Comparison of ENCODE assay signal across 2 cellular contexts in genomic region chr4:183140911-183141320, GRCh38.
A peak's percentile ranks its signal among the peaks of the same experiment; 100 is the strongest.
TF ChIP-seq lines count a peak whose summit lies in the region.

No MANE protein-coding gene starts in this region.

TF ChIP-seq in IMR-90, 13 proteins besides CTCF, POLR2A, EP300 and RAD21:
- TF ChIP-seq BHLHE40 (IDR thresholded peaks at IDR 0.05; ENCODE audit: low read depth, low read length), result no peak
- TF ChIP-seq RCOR1 (IDR thresholded peaks at IDR 0.05; ENCODE audit: insufficient replicate concordance, low read length), result no peak
- TF ChIP-seq FOS (IDR thresholded peaks at IDR 0.05; ENCODE audit: low read depth, low read length), result no peak
- TF ChIP-seq CEBPB (IDR thresholded peaks at IDR 0.05; ENCODE audit: low read depth, low read length), result no peak
- no peak for TF ChIP-seq MXI1 (IDR thresholded peaks at IDR 0.05; ENCODE audit: borderline replicate concordance, low read depth, low read length)
- TF ChIP-seq RFX5 (IDR thresholded peaks at IDR 0.05; ENCODE audit: low read depth, low read length), result no peak
- TF ChIP-seq, protein P1, sequence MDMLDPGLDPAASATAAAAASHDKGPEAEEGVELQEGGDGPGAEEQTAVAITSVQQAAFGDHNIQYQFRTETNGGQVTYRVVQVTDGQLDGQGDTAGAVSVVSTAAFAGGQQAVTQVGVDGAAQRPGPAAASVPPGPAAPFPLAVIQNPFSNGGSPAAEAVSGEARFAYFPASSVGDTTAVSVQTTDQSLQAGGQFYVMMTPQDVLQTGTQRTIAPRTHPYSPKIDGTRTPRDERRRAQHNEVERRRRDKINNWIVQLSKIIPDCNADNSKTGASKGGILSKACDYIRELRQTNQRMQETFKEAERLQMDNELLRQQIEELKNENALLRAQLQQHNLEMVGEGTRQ (IDR thresholded peaks at IDR 0.05; ENCODE audit: low read depth, low read length), result no peak
- TF ChIP-seq SMC3 (IDR thresholded peaks at IDR 0.05; ENCODE audit: low read depth, low read length), result no peak
- TF ChIP-seq MAZ (IDR thresholded peaks at IDR 0.05; ENCODE audit: borderline replicate concordance, low read depth, low read length), result no peak
- TF ChIP-seq ELK1 (IDR thresholded peaks at IDR 0.05; ENCODE audit: borderline replicate concordance, low read depth, low read length), result no peak
- no peak for TF ChIP-seq MAFK (IDR thresholded peaks at IDR 0.05; ENCODE audit: low read depth, low read length)
- TF ChIP-seq NFE2L2 (IDR thresholded peaks at IDR 0.05; ENCODE audit: low read depth, low read length), result no peak
- no peak for TF ChIP-seq CHD1 (IDR thresholded peaks at IDR 0.05; ENCODE audit: low read depth, low read length)

TF ChIP-seq in HepG2, 621 proteins besides CTCF, POLR2A, EP300 and RAD21:
- TF ChIP-seq RXRB (CRISPR knock-in tag; IDR thresholded peaks at IDR 0.05; ENCODE audit: borderline replicate concordance) (0 out of 2 replicates have a peak, but pooled peaks have one; percentile 34), TRIM22 (IDR thresholded peaks at IDR 0.05) (no peak), ZNF800 (CRISPR knock-in tag; IDR thresholded peaks at IDR 0.05) (no peak), HNF4A (CRISPR knock-in tag; IDR thresholded peaks at IDR 0.05) (peak; percentile 28; the same call in 1 of the 2 replicates), SMARCC2 (IDR thresholded peaks at IDR 0.05) (no peak), THRA (CRISPR knock-in tag; IDR thresholded peaks at IDR 0.05; ENCODE audit: borderline replicate concordance) (peak; percentile 88; the same call in 1 of the 2 replicates), ZNF12 (CRISPR knock-in tag; IDR thresholded peaks at IDR 0.05) (peak; percentile 100)
